ENCODE assay signal across 10 cellular contexts in genomic region chr1:94922756-94923465, GRCh38. TPM values are rescaled to one million over a fixed set of nuclear protein-coding genes. Genes with fewer than 3 reads are reported as not detected.
DNase-seq lines count a peak whose midpoint lies in the region; ATAC-seq, FAIRE-seq and TF ChIP-seq lines count a peak whose summit lies in the region.
"Had no signal": no experiment of that assay in that cellular context is flagged by ENCODE, and none has a peak within 500 bp of the region (broad histone marks: within the 10 kb centered on the region; RNA-seq: fewer than 3 reads in every experiment).

No MANE protein-coding gene starts in this region.

- DNase-seq in HFFc6 (peak; percentile 22), astrocyte of the hippocampus (ENCODE audit: low read depth, low spot score) (peak; percentile 77), kidney (no peak), smooth muscle cell (lab: John Stamatoyannopoulos, UW; ENCODE audit: unreplicated experiment) (no peak), 8988T (no peak)
- DNase-seq: activated naive CD8-positive, alpha-beta T cell treated with anti-CD3 and anti-CD28 coated beads, Interleukin-2, amount 50 U/mL, for 24 hours had no signal

- WGBS in smooth muscle cell (ENCODE audit: low lambda C conversion rate) = 62% methylated on average over 9 of the region's 9 CpGs

- H3K4me1 Mint-ChIP-seq in HFFc6 (ENCODE audit: low read depth) = peaks cover 75% of the 10 kb centered on the region

- no peaks in the 10 kb centered on the region for H3K27me3 ChIP-seq in smooth muscle cell (ENCODE audit: low read depth)

- FAIRE-seq in kidney (lab: Jason Lieb, UNC) = no peak
- FAIRE-seq: islet of Langerhans had no signal

- no peak for TF ChIP-seq CTCF in HFFc6 (IDR thresholded peaks at IDR 0.05)
- TF ChIP-seq CTCF in kidney (IDR thresholded peaks at IDR 0.05; ENCODE audit: borderline replicate concordance, extremely low read depth, insufficient read depth) = no peak
- TF ChIP-seq CTCF in smooth muscle cell (IDR thresholded peaks at IDR 0.05; ENCODE audit: borderline replicate concordance, insufficient read depth, poor library complexity, severe bottlenecking) = no peak

- H3K36me3 ChIP-seq in kidney (ENCODE audit: control insufficient read depth in 1 of 2, insufficient read depth in 2 of 2, low read length in 2 of 2) = peaks cover 3 to 5% of the 10 kb centered on the region in 2 donors
- no peaks in the 10 kb centered on the region for H3K36me3 ChIP-seq in smooth muscle cell (ENCODE audit: low read depth)

- peaks cover 19% of the 10 kb centered on the region for H3F3A ChIP-seq in smooth muscle cell (ENCODE audit: low read depth)

- H3K27me3 Mint-ChIP-seq in HFFc6 (ENCODE audit: insufficient read depth) = peaks cover 1% of the 10 kb centered on the region

- H3K4me3 ChIP-seq in kidney (ENCODE audit: low read length in 2 of 2) = peak overlapping the region; percentile 32 to 64
- peak overlapping the region; percentile 93 for H3K4me3 ChIP-seq in smooth muscle cell

- ATAC-seq in HG02884 (IDR thresholded peaks at IDR 0.05; ENCODE audit: unreplicated experiment) (no peak), GM19452 (IDR thresholded peaks at IDR 0.05; ENCODE audit: unreplicated experiment) (no peak), HG03196 (IDR thresholded peaks at IDR 0.05; ENCODE audit: unreplicated experiment) (no peak)
- ATAC-seq: activated naive CD8-positive, alpha-beta T cell treated with anti-CD3 and anti-CD28 coated beads, Interleukin-2, amount 50 U/mL, for 24 hours had no signal

- H3K27ac ChIP-seq in kidney (ENCODE audit: low read depth in 2 of 2, low read length in 2 of 2) (peak overlapping the region; percentile 26 to 99), smooth muscle cell (ENCODE audit: low read depth) (peak overlapping the region; percentile 96)

- no peaks in the 10 kb centered on the region for H3K9me3 Mint-ChIP-seq in HFFc6
- H3K9me3 Mint-ChIP-seq: activated naive CD8-positive, alpha-beta T cell treated with anti-CD3 and anti-CD28 coated beads, Interleukin-2, amount 50 U/mL, for 24 hours had no signal

- H2AFZ ChIP-seq in smooth muscle cell (ENCODE audit: low read depth) = no peak overlapping the region

- H3K9me3 ChIP-seq in kidney (ENCODE audit: control insufficient read depth in 1 of 2, low read length in 2 of 2) = no peaks in the 10 kb centered on the region
- no peaks in the 10 kb centered on the region for H3K9me3 ChIP-seq in smooth muscle cell (replicated peaks; ENCODE audit: low read depth)

- H3K4me1 ChIP-seq in kidney (ENCODE audit: control insufficient read depth in 1 of 2, insufficient read depth in 1 of 2, low read depth in 1 of 2, low read length in 2 of 2) (peaks cover 22 to 29% of the 10 kb centered on the region in 2 donors), smooth muscle cell (ENCODE audit: low read depth) (peaks cover 58% of the 10 kb centered on the region)

- peaks cover 88% of the 10 kb centered on the region for H3K79me2 ChIP-seq in smooth muscle cell (ENCODE audit: low read depth)

- H3K4me3 Mint-ChIP-seq in HFFc6 = peak overlapping the region; percentile 98
- H3K4me3 Mint-ChIP-seq: activated naive CD8-positive, alpha-beta T cell treated with anti-CD3 and anti-CD28 coated beads, Interleukin-2, amount 50 U/mL, for 24 hours had no signal

- H3K36me3 Mint-ChIP-seq in HFFc6 (ENCODE audit: low read depth) = peaks cover 50% of the 10 kb centered on the region

- peak overlapping the region; percentile 92 for H3K27ac Mint-ChIP-seq in HFFc6
- H3K27ac Mint-ChIP-seq: activated naive CD8-positive, alpha-beta T cell treated with anti-CD3 and anti-CD28 coated beads, Interleukin-2, amount 50 U/mL, for 24 hours had no signal

- H3K9ac ChIP-seq in kidney (ENCODE audit: low read length in 2 of 2) = peak overlapping the region in 1 of 2 donors; percentile 4
- H3K9ac ChIP-seq in smooth muscle cell (ENCODE audit: low read depth) = peak overlapping the region; percentile 37

- peak overlapping the region; percentile 88 for H3K4me2 ChIP-seq in smooth muscle cell

- intact Hi-C loops in kidney (cut with DNase I) = loop anchor here (10.0 kb wide), 1 partner anchor 58 kb away; no protein-coding TSS in a partner anchor

- peaks cover 83% of the 10 kb centered on the region for H4K20me1 ChIP-seq in smooth muscle cell (ENCODE audit: low read depth)

RNA-seq across cellular contexts. Expression of gene CNN3, which starts 4.0 kb away (rescaled TPM):
- 100 to 1,000 TPM; 210 to 253 (median 232) TPM for total RNA-seq in HFFc6 (2021; fragmentation: NEBNext Ultra II Directional; extraction: Animal tissue kit (Norgen Biotek cat#: 25700))
- total RNA-seq in kidney (291 TPM), smooth muscle cell (467 and 525 TPM in 2 replicates)
- polyA plus RNA-seq in kidney (ENCODE audit: insufficient read depth, low read depth, low replicate concordance) (232 TPM), smooth muscle cell (545 and 633 TPM in 2 replicates)

Comparison
In these comparisons a context has a peak if more than half of its experiments do, and no peak if none do; other contexts are left out.
1. DNase-seq: peak in HFFc6 (single experiment) and astrocyte of the hippocampus (single experiment); none in kidney (single experiment), smooth muscle cell (single experiment) and 8988T (single experiment).